Comparison of ENCODE assay signal across 1 cellular context in genomic region chr19:39832341-39833083, GRCh38.
TF ChIP-seq lines count a peak whose summit lies in the region.

No MANE protein-coding gene starts in this region.

TF ChIP-seq in HEK293, 187 proteins besides CTCF, POLR2A, EP300 and RAD21 (continued from another document and continues in another):
- TF ChIP-seq ZNF221 (tag by site-specific recombination; IDR thresholded peaks at IDR 0.05; ENCODE audit: borderline replicate concordance) (no peak), GLIS2 (tag by site-specific recombination; IDR thresholded peaks at IDR 0.05) (no peak), ZNF114 (tag by site-specific recombination; IDR thresholded peaks at IDR 0.05) (no peak), ZNF654 (tag by site-specific recombination; IDR thresholded peaks at IDR 0.05; ENCODE audit: low read depth) (no peak), ZBTB21 (tag by site-specific recombination; IDR thresholded peaks at IDR 0.05) (peak; percentile 57), ZNF544 (tag by site-specific recombination; IDR thresholded peaks at IDR 0.05) (no peak), ZNF473 (tag by site-specific recombination; IDR thresholded peaks at IDR 0.05) (0 out of 2 replicates have a peak, but pooled peaks have one; percentile 37), ZNF10 (tag by site-specific recombination; IDR thresholded peaks at IDR 0.05) (no peak), ZNF121 (tag by site-specific recombination; IDR thresholded peaks at IDR 0.05) (no peak), ZNF621 (tag by site-specific recombination; IDR thresholded peaks at IDR 0.05) (no peak), GFI1B (tag by site-specific recombination; IDR thresholded peaks at IDR 0.05) (0 out of 2 replicates have a peak, but pooled peaks have one; percentile 9), ZNF626 (tag by site-specific recombination; IDR thresholded peaks at IDR 0.05) (no peak), ZBTB7A (tag by site-specific recombination; IDR thresholded peaks at IDR 0.05; ENCODE audit: low read depth) (peak; percentile 16; the same call in 1 of the 2 replicates), ZNF248 (tag by site-specific recombination; IDR thresholded peaks at IDR 0.05) (no peak), ZNF140 (tag by site-specific recombination; IDR thresholded peaks at IDR 0.05) (no peak), ZNF549 (tag by site-specific recombination; IDR thresholded peaks at IDR 0.05) (no peak), ZNF560 (tag by site-specific recombination; IDR thresholded peaks at IDR 0.05; ENCODE audit: borderline replicate concordance) (no peak), ZNF280C (tag by site-specific recombination; IDR thresholded peaks at IDR 0.05) (0 out of 2 replicates have a peak, but pooled peaks have one; percentile 18), KLF7 (tag by site-specific recombination; IDR thresholded peaks at IDR 0.05; ENCODE audit: borderline replicate concordance) (no peak; the same call in 1 of the 2 replicates), OSR2 (tag by site-specific recombination; IDR thresholded peaks at IDR 0.05) (no peak), RBAK (tag by site-specific recombination; IDR thresholded peaks at IDR 0.05) (peak; percentile 43; the same call in 1 of the 2 replicates), ZBTB17 (tag by site-specific recombination; IDR thresholded peaks at IDR 0.05) (no peak), ZNF24 (tag by site-specific recombination; IDR thresholded peaks at IDR 0.05) (no peak), ZNF530 (tag by site-specific recombination; IDR thresholded peaks at IDR 0.05; ENCODE audit: low read depth) (0 out of 2 replicates have a peak, but pooled peaks have one; percentile 5), ZNF133 (tag by site-specific recombination; IDR thresholded peaks at IDR 0.05) (peak; percentile 17; the same call in 1 of the 2 replicates), ZNF280D (tag by site-specific recombination; IDR thresholded peaks at IDR 0.05) (no peak), ZNF335 (tag by site-specific recombination; conservative IDR thresholded peaks at IDR 0.05) (no peak), IKZF3 (tag by site-specific recombination; IDR thresholded peaks at IDR 0.05) (peak; percentile 22; the same call in 1 of the 2 replicates), ZNF18 (tag by site-specific recombination; IDR thresholded peaks at IDR 0.05) (no peak), ZNF311 (tag by site-specific recombination; IDR thresholded peaks at IDR 0.05; ENCODE audit: borderline replicate concordance) (no peak), ZNF692 (tag by site-specific recombination; IDR thresholded peaks at IDR 0.05) (no peak), ZNF596 (tag by site-specific recombination; IDR thresholded peaks at IDR 0.05) (no peak), ZNF747 (tag by site-specific recombination; IDR thresholded peaks at IDR 0.05) (no peak), ZBTB1 (tag by site-specific recombination; IDR thresholded peaks at IDR 0.05) (no peak), ZNF138 (tag by site-specific recombination; IDR thresholded peaks at IDR 0.05; ENCODE audit: borderline replicate concordance) (no peak; the same call in 1 of the 2 replicates), ZBTB49 (tag by site-specific recombination; IDR thresholded peaks at IDR 0.05; ENCODE audit: low read depth) (no peak), ZNF184 (tag by site-specific recombination; IDR thresholded peaks at IDR 0.05) (no peak), SALL2 (tag by site-specific recombination; IDR thresholded peaks at IDR 0.05; ENCODE audit: borderline replicate concordance) (no peak)
- TF ChIP-seq, protein P1, sequence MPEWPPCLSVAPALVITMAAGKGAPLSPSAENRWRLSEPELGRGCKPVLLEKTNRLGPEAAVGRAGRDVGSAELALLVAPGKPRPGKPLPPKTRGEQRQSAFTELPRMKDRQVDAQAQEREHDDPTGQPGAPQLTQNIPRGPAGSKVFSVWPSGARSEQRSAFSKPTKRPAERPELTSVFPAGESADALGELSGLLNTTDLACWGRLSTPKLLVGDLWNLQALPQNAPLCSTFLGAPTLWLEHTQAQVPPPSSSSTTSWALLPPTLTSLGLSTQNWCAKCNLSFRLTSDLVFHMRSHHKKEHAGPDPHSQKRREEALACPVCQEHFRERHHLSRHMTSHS (tag by site-specific recombination; IDR thresholded peaks at IDR 0.05) = no peak
- TF ChIP-seq, protein P2, sequence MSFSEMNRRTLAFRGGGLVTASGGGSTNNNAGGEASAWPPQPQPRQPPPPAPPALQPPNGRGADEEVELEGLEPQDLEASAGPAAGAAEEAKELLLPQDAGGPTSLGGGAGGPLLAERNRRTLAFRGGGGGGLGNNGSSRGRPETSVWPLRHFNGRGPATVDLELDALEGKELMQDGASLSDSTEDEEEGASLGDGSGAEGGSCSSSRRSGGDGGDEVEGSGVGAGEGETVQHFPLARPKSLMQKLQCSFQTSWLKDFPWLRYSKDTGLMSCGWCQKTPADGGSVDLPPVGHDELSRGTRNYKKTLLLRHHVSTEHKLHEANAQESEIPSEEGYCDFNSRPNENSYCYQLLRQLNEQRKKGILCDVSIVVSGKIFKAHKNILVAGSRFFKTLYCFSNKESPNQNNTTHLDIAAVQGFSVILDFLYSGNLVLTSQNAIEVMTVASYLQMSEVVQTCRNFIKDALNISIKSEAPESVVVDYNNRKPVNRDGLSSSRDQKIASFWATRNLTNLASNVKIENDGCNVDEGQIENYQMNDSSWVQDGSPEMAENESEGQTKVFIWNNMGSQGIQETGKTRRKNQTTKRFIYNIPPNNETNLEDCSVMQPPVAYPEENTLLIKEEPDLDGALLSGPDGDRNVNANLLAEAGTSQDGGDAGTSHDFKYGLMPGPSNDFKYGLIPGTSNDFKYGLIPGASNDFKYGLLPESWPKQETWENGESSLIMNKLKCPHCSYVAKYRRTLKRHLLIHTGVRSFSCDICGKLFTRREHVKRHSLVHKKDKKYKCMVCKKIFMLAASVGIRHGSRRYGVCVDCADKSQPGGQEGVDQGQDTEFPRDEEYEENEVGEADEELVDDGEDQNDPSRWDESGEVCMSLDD (tag by site-specific recombination; IDR thresholded peaks at IDR 0.05) = no peak
- TF ChIP-seq, protein P3, sequence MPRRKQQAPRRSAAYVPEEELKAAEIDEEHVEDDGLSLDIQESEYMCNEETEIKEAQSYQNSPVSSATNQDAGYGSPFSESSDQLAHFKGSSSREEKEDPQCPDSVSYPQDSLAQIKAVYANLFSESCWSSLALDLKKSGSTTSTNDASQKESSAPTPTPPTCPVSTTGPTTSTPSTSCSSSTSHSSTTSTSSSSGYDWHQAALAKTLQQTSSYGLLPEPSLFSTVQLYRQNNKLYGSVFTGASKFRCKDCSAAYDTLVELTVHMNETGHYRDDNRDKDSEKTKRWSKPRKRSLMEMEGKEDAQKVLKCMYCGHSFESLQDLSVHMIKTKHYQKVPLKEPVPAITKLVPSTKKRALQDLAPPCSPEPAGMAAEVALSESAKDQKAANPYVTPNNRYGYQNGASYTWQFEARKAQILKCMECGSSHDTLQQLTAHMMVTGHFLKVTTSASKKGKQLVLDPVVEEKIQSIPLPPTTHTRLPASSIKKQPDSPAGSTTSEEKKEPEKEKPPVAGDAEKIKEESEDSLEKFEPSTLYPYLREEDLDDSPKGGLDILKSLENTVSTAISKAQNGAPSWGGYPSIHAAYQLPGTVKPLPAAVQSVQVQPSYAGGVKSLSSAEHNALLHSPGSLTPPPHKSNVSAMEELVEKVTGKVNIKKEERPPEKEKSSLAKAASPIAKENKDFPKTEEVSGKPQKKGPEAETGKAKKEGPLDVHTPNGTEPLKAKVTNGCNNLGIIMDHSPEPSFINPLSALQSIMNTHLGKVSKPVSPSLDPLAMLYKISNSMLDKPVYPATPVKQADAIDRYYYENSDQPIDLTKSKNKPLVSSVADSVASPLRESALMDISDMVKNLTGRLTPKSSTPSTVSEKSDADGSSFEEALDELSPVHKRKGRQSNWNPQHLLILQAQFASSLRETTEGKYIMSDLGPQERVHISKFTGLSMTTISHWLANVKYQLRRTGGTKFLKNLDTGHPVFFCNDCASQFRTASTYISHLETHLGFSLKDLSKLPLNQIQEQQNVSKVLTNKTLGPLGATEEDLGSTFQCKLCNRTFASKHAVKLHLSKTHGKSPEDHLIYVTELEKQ (tag by site-specific recombination; IDR thresholded peaks at IDR 0.05; ENCODE audit: borderline replicate concordance) = no peak
- TF ChIP-seq, protein P4, sequence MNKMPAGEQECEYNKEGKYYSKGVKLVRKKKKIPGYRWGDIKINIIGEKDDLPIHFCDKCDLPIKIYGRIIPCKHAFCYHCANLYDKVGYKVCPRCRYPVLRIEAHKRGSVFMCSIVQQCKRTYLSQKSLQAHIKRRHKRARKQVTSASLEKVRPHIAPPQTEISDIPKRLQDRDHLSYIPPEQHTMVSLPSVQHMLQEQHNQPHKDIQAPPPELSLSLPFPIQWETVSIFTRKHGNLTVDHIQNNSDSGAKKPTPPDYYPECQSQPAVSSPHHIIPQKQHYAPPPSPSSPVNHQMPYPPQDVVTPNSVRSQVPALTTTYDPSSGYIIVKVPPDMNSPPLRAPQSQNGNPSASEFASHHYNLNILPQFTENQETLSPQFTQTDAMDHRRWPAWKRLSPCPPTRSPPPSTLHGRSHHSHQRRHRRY (tag by site-specific recombination; IDR thresholded peaks at IDR 0.05) = peak; percentile 76; the same call in 1 of the 2 replicates
